In the genomic region with DNA sequence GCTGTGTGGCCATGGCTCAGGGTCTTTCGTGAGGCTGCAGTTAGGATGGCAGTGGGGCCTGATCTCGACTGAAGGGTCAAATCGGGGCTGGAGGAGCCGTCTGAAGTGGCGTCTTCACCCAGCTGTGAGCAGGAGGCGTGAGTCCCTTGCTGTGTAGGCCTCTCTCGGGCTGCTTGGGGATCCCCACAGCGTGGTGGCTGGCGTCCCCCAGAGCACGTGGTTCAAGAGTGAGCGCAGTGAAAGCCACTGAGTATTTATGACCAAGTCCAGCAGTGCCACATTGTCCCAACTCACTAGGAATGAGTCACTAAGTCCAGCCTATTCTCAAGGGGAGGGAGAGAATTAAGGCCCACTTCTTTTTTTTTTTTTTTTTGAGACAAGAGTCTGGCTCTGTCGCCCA, we compare ENCODE assay signal across 23 cellular contexts.
"Had no signal": no experiment of that assay in that cellular context is flagged by ENCODE, and none has a peak within 500 bp of the region (broad histone marks: within the 10 kb centered on the region; RNA-seq: fewer than 3 reads in every experiment).

No MANE protein-coding gene starts in this region.

- H3K27me3 ChIP-seq: breast epithelium, dorsolateral prefrontal cortex, esophagus squamous epithelium, gastrocnemius medialis, neutrophil, pancreas, right atrium auricular region, upper lobe of left lung had no signal

- H3K4me3 ChIP-seq: breast epithelium, dorsolateral prefrontal cortex, esophagus squamous epithelium, gastrocnemius medialis, left ventricle myocardium inferior, pancreas, psoas muscle, right atrium auricular region, spleen, thoracic aorta, upper lobe of left lung had no signal

- H3K27ac ChIP-seq: breast epithelium, dorsolateral prefrontal cortex, esophagus squamous epithelium, gastrocnemius medialis, left ventricle myocardium inferior, neutrophil, pancreas, psoas muscle, right atrium auricular region, spleen, thoracic aorta had no signal

- DNase-seq: activated CD4-positive, alpha-beta T cell treated with anti-CD3 and anti-CD28 coated beads for 36 hours; activated CD4-positive, alpha-beta T cell treated with anti-CD3 and anti-CD28 coated beads, Interleukin-2, amount 50 U/mL, for 4 hours; activated CD8-positive, alpha-beta memory T cell treated with anti-CD3 and anti-CD28 coated beads for 24 hours; activated naive CD4-positive, alpha-beta T cell treated with anti-CD3 and anti-CD28 coated beads for 36 hours; activated naive CD8-positive, alpha-beta T cell treated with anti-CD3 and anti-CD28 coated beads, Interleukin-2, amount 10 ng/mL, durations not matched to agents 7 days and 5 days; activated T-cell treated with anti-CD3 and anti-CD28 coated beads, Interleukin-2, amount 50 U/mL, for 48 hours; amniotic stem cell; dorsolateral prefrontal cortex; esophagus squamous epithelium; gastrocnemius medialis; hippocampal formation; left ventricle myocardium inferior; natural killer cell; pancreas; psoas muscle; spleen; stimulated activated CD4-positive, alpha-beta T cell treated with anti-CD3 and anti-CD28 coated beads, Interleukin-4, amount 100 ng/mL, for 1 hour; stimulated activated naive CD4-positive, alpha-beta T cell treated with Interleukin-2 at 50 U/mL for 16 hours; upper lobe of left lung had no signal

- H3K36me3 ChIP-seq: breast epithelium, esophagus squamous epithelium, gastrocnemius medialis, left ventricle myocardium inferior, neutrophil, pancreas, right atrium auricular region, spleen, thoracic aorta, upper lobe of left lung had no signal

- H3K4me1 ChIP-seq: breast epithelium, pancreas, psoas muscle had no signal

- ATAC-seq: gastrocnemius medialis, natural killer cell had no signal

- H3K9me3 ChIP-seq: breast epithelium, esophagus squamous epithelium, gastrocnemius medialis, left ventricle myocardium inferior, neutrophil, pancreas, psoas muscle, right atrium auricular region, spleen, thoracic aorta, upper lobe of left lung had no signal
